1 cellular context compared by ENCODE assay signal in genomic region chr6:128516514-128516898, GRCh38.
TF ChIP-seq lines count a peak whose summit lies in the region.

No MANE protein-coding gene starts in this region.

TF ChIP-seq in GM12878, 131 proteins besides CTCF, POLR2A, EP300 and RAD21 (continued from another document):
- TF ChIP-seq E2F8 (IDR thresholded peaks at IDR 0.05; ENCODE audit: low read depth, partially characterized antibody) (no peak), NFYA (IDR thresholded peaks at IDR 0.05; ENCODE audit: borderline replicate concordance, low read depth, low read length) (no peak)
